Comparison of ENCODE assay signal across 31 cellular contexts in the genomic region with DNA sequence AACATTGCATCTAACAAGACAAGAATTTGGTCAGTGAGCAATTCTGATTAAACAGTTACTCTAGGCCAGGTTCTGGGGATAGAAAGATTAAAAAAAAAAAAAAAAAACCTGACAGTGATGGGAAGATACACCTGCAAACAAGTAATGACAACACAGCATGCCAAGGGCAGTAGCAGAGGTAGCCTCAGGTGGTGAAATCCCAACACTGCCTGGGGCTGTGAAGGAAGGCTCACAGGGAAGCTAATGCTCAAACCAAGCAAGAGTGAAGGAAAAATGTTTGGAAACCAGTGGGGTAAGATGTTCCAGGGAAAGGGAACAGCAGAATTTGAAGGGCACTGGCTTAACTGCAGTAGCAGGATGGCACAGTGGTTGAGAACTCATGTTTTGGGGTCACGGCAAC. TPM values are rescaled to one million over a fixed set of nuclear protein-coding genes. Genes with fewer than 3 reads are reported as not detected.
"Had no signal": no experiment of that assay in that cellular context is flagged by ENCODE, and none has a peak within 500 bp of the region (broad histone marks: within the 10 kb centered on the region; RNA-seq: fewer than 3 reads in every experiment).

No MANE protein-coding gene starts in this region.

- H3K4me1 ChIP-seq: adrenal gland, ascending aorta, body of pancreas, breast epithelium had no signal

- H3K4me3 ChIP-seq: adrenal gland, ascending aorta, body of pancreas, breast epithelium, cardiac muscle cell had no signal

- H3K36me3 ChIP-seq: adrenal gland, ascending aorta, brain microvascular endothelial cell, breast epithelium, cardiac muscle cell had no signal

- H3K9me3 ChIP-seq: adrenal gland, ascending aorta, body of pancreas, breast epithelium had no signal

- H3K27ac ChIP-seq: adrenal gland, ascending aorta, body of pancreas, brain microvascular endothelial cell, breast epithelium, cardiac muscle cell had no signal

- DNase-seq: activated effector memory CD4-positive, alpha-beta T cell treated with anti-CD3 and anti-CD28 coated beads, Interleukin-2, amount 50 U/mL, for 16 hours; activated effector memory CD4-positive, alpha-beta T cell treated with Interleukin-2 at 50 U/mL for 16 hours; activated gamma-delta T cell; activated gamma-delta T cell treated with Interleukin-2 at 50 U/mL for 16 hours; activated naive CD4-positive, alpha-beta T cell; activated naive CD4-positive, alpha-beta T cell treated with anti-CD3 and anti-CD28 coated beads for 36 hours; activated naive CD4-positive, alpha-beta T cell treated with anti-CD3 and anti-CD28 coated beads, Interleukin-2, amount 10 ng/mL, durations not matched to agents 7 days and 5 days; activated naive CD4-positive, alpha-beta T cell treated with anti-CD3 and anti-CD28 coated beads, Interleukin-2, amount 50 U/mL, for 16 hours; activated naive CD4-positive, alpha-beta T cell treated with Interleukin-2 at 50 U/mL for 16 hours; activated naive CD8-positive, alpha-beta T cell treated with anti-CD3 and anti-CD28 coated beads for 36 hours; activated naive CD8-positive, alpha-beta T cell treated with anti-CD3 and anti-CD28 coated beads, Interleukin-2, amount 10 ng/mL, durations not matched to agents 7 days and 5 days; activated naive CD8-positive, alpha-beta T cell treated with anti-CD3 and anti-CD28 coated beads, Interleukin-2, amount 50 U/mL, for 24 hours; activated T-cell treated with anti-CD3 and anti-CD28 coated beads, Interleukin-2, amount 50 U/mL, for 1 hour; activated T-cell treated with anti-CD3 and anti-CD28 coated beads, Interleukin-2, amount 50 U/mL, for 24 hours; activated T-cell treated with anti-CD3 and anti-CD28 coated beads, Interleukin-2, amount 50 U/mL, for 4 hours; activated T-cell treated with anti-CD3 and anti-CD28 coated beads, Interleukin-2, amount 50 U/mL, for 48 hours; activated T-cell treated with anti-CD3 and anti-CD28 coated beads, Interleukin-2, amount 50 U/mL, for 72 hours; adrenal gland; amniotic stem cell; amygdala; anterior cingulate cortex; aorta; body of pancreas; brain microvascular endothelial cell; caudate nucleus; central memory CD4-positive, alpha-beta T cell; cerebellar nuclear complex had no signal

- H3K27me3 ChIP-seq: adrenal gland, ascending aorta, body of pancreas, breast epithelium had no signal

RNA-seq across cellular contexts. Expression of a gene that starts 8.9 kb away (rescaled TPM):
- polyA plus RNA-seq: adipose tissue, adrenal gland, aorta, cardiac muscle cell had no signal
